In the genomic region with DNA sequence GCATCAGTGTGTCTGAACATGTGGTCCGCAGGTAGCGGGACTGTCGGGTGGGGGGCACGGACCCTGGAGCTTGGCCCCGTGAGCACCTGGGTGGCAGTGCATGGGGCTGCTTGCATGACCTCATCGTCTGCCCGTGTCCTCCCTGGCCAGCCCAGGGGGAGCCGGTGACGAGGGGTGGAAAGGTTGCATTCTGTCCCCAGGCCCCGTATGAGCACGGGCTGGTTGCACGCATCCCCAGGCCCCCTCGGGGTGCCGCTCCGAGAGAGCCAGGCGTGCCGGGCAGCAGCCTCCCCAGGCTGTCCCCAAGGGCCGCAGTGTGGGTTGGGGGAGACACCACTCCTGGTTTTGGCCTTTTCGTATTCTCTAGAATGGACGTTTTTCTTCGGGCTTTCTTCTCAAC, we compare ENCODE assay signal across 21 cellular contexts. TPM values are rescaled to one million over a fixed set of nuclear protein-coding genes. Genes with fewer than 3 reads are reported as not detected.
A peak's percentile ranks its signal among the peaks of the same experiment; 100 is the strongest.
DNase-seq lines count a peak whose midpoint lies in the region; ATAC-seq and TF ChIP-seq lines count a peak whose summit lies in the region.
"Had no signal": no experiment of that assay in that cellular context is flagged by ENCODE, and none has a peak within 500 bp of the region (broad histone marks: within the 10 kb centered on the region; RNA-seq: fewer than 3 reads in every experiment).

No MANE protein-coding gene starts in this region.

- H3K36me3 ChIP-seq in BLaER1 = peaks cover 88% of the 10 kb centered on the region
- H3K36me3 ChIP-seq in H7 (replicated peaks; ENCODE audit: control insufficient read depth, insufficient read depth, low read length) = peaks cover 6% of the 10 kb centered on the region

- H3K4me3 ChIP-seq in BLaER1 (no peak overlapping the region), H7 (ENCODE audit: insufficient read depth, low read depth, low read length) (no peak overlapping the region)
- H3K4me3 ChIP-seq: A549 had no signal

- H3K27ac Mint-ChIP-seq in T-helper 17 cell = no peak overlapping the region

- CTCF ChIA-PET in RWPE1 (lab: Yijun Ruan, JAX) = no interaction called here

- H3K4me1 Mint-ChIP-seq in T-helper 17 cell = peaks cover 5% of the 10 kb centered on the region
- H3K4me1 Mint-ChIP-seq: CD4-positive, alpha-beta memory T cell had no signal

- POLR2A ChIA-PET in RWPE1 (lab: Yijun Ruan, JAX; ENCODE audit: low non-redundant PET) = no interaction called here

- H3K27me3 Mint-ChIP-seq in T-helper 17 cell = no peaks in the 10 kb centered on the region
- H3K27me3 Mint-ChIP-seq: CD4-positive, alpha-beta memory T cell had no signal

- H3K4me3 Mint-ChIP-seq in T-helper 17 cell = no peak overlapping the region
- H3K4me3 Mint-ChIP-seq: CD4-positive, alpha-beta memory T cell had no signal

- H3K9me3 ChIP-seq in BLaER1 (no peaks in the 10 kb centered on the region), T-helper 17 cell (ENCODE audit: control insufficient read depth, low read length, poor library complexity, severe bottlenecking) (no peaks in the 10 kb centered on the region)
- H3K9me3 ChIP-seq: A549, BE2C had no signal

- H3K27me3 ChIP-seq in BLaER1 (no peaks in the 10 kb centered on the region), H7 (ENCODE audit: control insufficient read depth, insufficient read depth, low read length) (no peaks in the 10 kb centered on the region)
- H3K27me3 ChIP-seq: BE2C had no signal

- no peak for TF ChIP-seq CTCF in RWPE1 (conservative IDR thresholded peaks at IDR 0.05; ENCODE audit: low read depth)
- no peak for TF ChIP-seq CTCF in omental fat pad (IDR thresholded peaks at IDR 0.05)

- H3K4me2 ChIP-seq in BLaER1 = peak overlapping the region; percentile 50; the same call in 1 of the 2 replicates
- H3K4me2 ChIP-seq: A549 had no signal

- no peak overlapping the region for H3K27ac ChIP-seq in BLaER1
- H3K27ac ChIP-seq in RWPE1 = peak overlapping the region; percentile 3; the same call in 1 of the 2 replicates
- H3K27ac ChIP-seq: A549 had no signal

- H3K4me1 ChIP-seq in BLaER1 = peaks cover 47% of the 10 kb centered on the region
- H3K4me1 ChIP-seq: A549, BE2C had no signal

- ATAC-seq in T-helper 17 cell (no peak), omental fat pad (ENCODE audit: low FRiP score) (no peak), GM21717 (IDR thresholded peaks at IDR 0.05; ENCODE audit: unreplicated experiment) (no peak)
- ATAC-seq: A549 had no signal

- H3K36me3 Mint-ChIP-seq in T-helper 17 cell (ENCODE audit: low read depth) = peaks cover 2% of the 10 kb centered on the region

- H3K9ac ChIP-seq in BLaER1 = no peak overlapping the region

- peak; percentile 69 for DNase-seq in H7
- no peak for DNase-seq in RWPE1 (ENCODE audit: low spot score)
- no peak for DNase-seq in T-helper 17 cell
- no peak for DNase-seq in omental fat pad (ENCODE audit: low spot score)
- DNase-seq: 8988T, ACHN, AML-193, BE2C, C1 segment of cervical spinal cord, Calu3, COR-L47, DMS53, DMS79 treated with DMSO at 0.1 percent for 48 hours, GF-D8, GOT3, HCEC 1CT had no signal

- H4K20me1 ChIP-seq in BLaER1 = 0 out of 2 replicates have a peak, but pooled peaks cover 15% of the 10 kb centered on the region

RNA-seq across cellular contexts. Expression of a gene that starts 29.9 kb away (rescaled TPM):
- total RNA-seq in H7 (2014; rRNA removed; shearing (Covaris generic)) = 37.6 and 42.6 TPM in 2 replicates
- 100 to 1,000 TPM; 123 TPM for total RNA-seq in T-helper 17 cell
- 10 to 100 TPM; 30.0 to 59.4 (median 35.9) TPM for total RNA-seq in omental fat pad

RNA-seq across cellular contexts. Expression of a gene that starts 30.1 kb away (rescaled TPM):
- 104 and 108 TPM in 2 replicates for total RNA-seq in H7 (2014; rRNA removed; shearing (Covaris generic))
- 1 to 10 TPM; 6.7 to 6.8 TPM for total RNA-seq in T-helper 17 cell
- total RNA-seq in omental fat pad = 10 to 100 TPM in 3 of 4 donors, 1 to 10 TPM in 1; 7.1 to 18.1 (median 10.9) TPM

RNA-seq across cellular contexts. Expression of a gene that starts 51.0 kb away (rescaled TPM):
- total RNA-seq in H7 (2014; rRNA removed; shearing (Covaris generic)) = 14.0 and 17.1 TPM in 2 replicates
- total RNA-seq in T-helper 17 cell (1 to 10 TPM; 2.2 to 3.9 TPM), omental fat pad (100 to 1,000 TPM in 2 of 4 donors, 10 to 100 TPM in 2; 52.8 to 166 (median 84.9) TPM)

RNA-seq across cellular contexts. Expression of a gene that starts 58.0 kb away (rescaled TPM):
- 45.6 and 64.4 TPM in 2 replicates for total RNA-seq in H7 (2014; rRNA removed; shearing (Covaris generic))
- total RNA-seq in T-helper 17 cell (10 to 100 TPM; 86.6 to 88.9 TPM), omental fat pad (100 to 1,000 TPM in 2 of 4 donors, 10 to 100 TPM in 2; 86.4 to 214 (median 121) TPM)

RNA-seq across cellular contexts. Expression of a gene that starts 58.1 kb away (rescaled TPM):
- total RNA-seq in H7 (2014; rRNA removed; shearing (Covaris generic)) = 2.0 and 2.3 TPM in 2 replicates
- total RNA-seq in T-helper 17 cell (1 to 10 TPM in 1 of 2 donors, not detected in 1; 2.0 TPM), omental fat pad (under 1 TPM in 1 of 4 donors, not detected in 3; 0.48 TPM)
- total RNA-seq: CD4-positive, alpha-beta memory T cell; G401 had no signal
